Comparison of ENCODE assay signal across 13 cellular contexts in genomic region chr17:74598346-74599022, GRCh38. TPM values are rescaled to one million over a fixed set of nuclear protein-coding genes. Genes with fewer than 3 reads are reported as not detected.
"Had no signal": no experiment of that assay in that cellular context is flagged by ENCODE, and none has a peak within 500 bp of the region (broad histone marks: within the 10 kb centered on the region; RNA-seq: fewer than 3 reads in every experiment).

No MANE protein-coding gene starts in this region.

- H3K36me3 Mint-ChIP-seq: neural progenitor cell had no signal

- H3K4me3 Mint-ChIP-seq: activated T-helper 1 cell treated with anti-CD3 and anti-CD28 coated beads, Interleukin-12 subunit alpha, Interleukin-12 subunit beta, Interleukin-2, Interleukin-4 antibody, amounts not matched to agents 30 ng/mL and 10 ng/mL and 1 ng/mL, durations not matched to agents 14 hours and 24 hours and 36 hours; effector memory CD8-positive, alpha-beta T cell; neural progenitor cell had no signal

- ATAC-seq: effector memory CD8-positive, alpha-beta T cell; gastrocnemius medialis had no signal

- DNase-seq: activated CD4-positive, alpha-beta T cell treated with anti-CD3 and anti-CD28 coated beads for 1 hour; activated naive CD4-positive, alpha-beta T cell treated with Interleukin-2 at 50 U/mL for 16 hours; brain microvascular endothelial cell; effector memory CD8-positive, alpha-beta T cell; gastrocnemius medialis; left ventricle myocardium superior; mesendoderm had no signal

- H3K27ac Mint-ChIP-seq: activated T-helper 1 cell treated with anti-CD3 and anti-CD28 coated beads, Interleukin-12 subunit alpha, Interleukin-12 subunit beta, Interleukin-2, Interleukin-4 antibody, amounts not matched to agents 30 ng/mL and 10 ng/mL and 1 ng/mL, durations not matched to agents 14 hours and 24 hours and 36 hours; neural progenitor cell had no signal

- H3K9me3 Mint-ChIP-seq: activated T-helper 1 cell treated with anti-CD3 and anti-CD28 coated beads, Interleukin-12 subunit alpha, Interleukin-12 subunit beta, Interleukin-2, Interleukin-4 antibody, amounts not matched to agents 30 ng/mL and 10 ng/mL and 1 ng/mL, durations not matched to agents 14 hours and 24 hours and 36 hours; effector memory CD8-positive, alpha-beta T cell; neural progenitor cell had no signal

RNA-seq across cellular contexts. Expression of gene CD300LD, which starts 6.4 kb away (rescaled TPM):
- total RNA-seq: activated T-helper 1 cell treated with anti-CD3 and anti-CD28 coated beads, Interleukin-12 subunit alpha, Interleukin-12 subunit beta, Interleukin-2, Interleukin-4 antibody, amounts not matched to agents 30 ng/mL and 10 ng/mL and 1 ng/mL, durations not matched to agents 14 hours and 24 hours and 36 hours; gastrocnemius medialis; left ventricle myocardium superior; skeletal muscle tissue; T-helper 2 cell treated with Interferon-gamma antibody and Interleukin-4, amounts not matched to agents 100 ng/mL and 5 ng/mL, for 36 hours; urinary bladder had no signal
- polyA plus RNA-seq: keratinocyte, urinary bladder had no signal

RNA-seq across cellular contexts. Expression of gene CD300E, which starts 25.1 kb away (rescaled TPM):
- total RNA-seq: activated T-helper 1 cell treated with anti-CD3 and anti-CD28 coated beads, Interleukin-12 subunit alpha, Interleukin-12 subunit beta, Interleukin-2, Interleukin-4 antibody, amounts not matched to agents 30 ng/mL and 10 ng/mL and 1 ng/mL, durations not matched to agents 14 hours and 24 hours and 36 hours; T-helper 2 cell treated with Interferon-gamma antibody and Interleukin-4, amounts not matched to agents 100 ng/mL and 5 ng/mL, for 36 hours had no signal
- polyA plus RNA-seq: keratinocyte had no signal

RNA-seq across cellular contexts. Expression of gene CD300H, which starts 31.2 kb away (rescaled TPM):
- total RNA-seq: activated T-helper 1 cell treated with anti-CD3 and anti-CD28 coated beads, Interleukin-12 subunit alpha, Interleukin-12 subunit beta, Interleukin-2, Interleukin-4 antibody, amounts not matched to agents 30 ng/mL and 10 ng/mL and 1 ng/mL, durations not matched to agents 14 hours and 24 hours and 36 hours; gastrocnemius medialis; left ventricle myocardium superior; skeletal muscle tissue; T-helper 2 cell treated with Interferon-gamma antibody and Interleukin-4, amounts not matched to agents 100 ng/mL and 5 ng/mL, for 36 hours; urinary bladder had no signal
- polyA plus RNA-seq: keratinocyte had no signal

RNA-seq across cellular contexts. Expression of gene CD300C, which starts 52.6 kb away (rescaled TPM):
- polyA plus RNA-seq: keratinocyte had no signal
